ENCODE assay signal across 21 cellular contexts in genomic region chr9:132986586-132986985, GRCh38.
DNase-seq lines count a peak whose midpoint lies in the region; ATAC-seq and TF ChIP-seq lines count a peak whose summit lies in the region.
"Had no signal": no experiment of that assay in that cellular context is flagged by ENCODE, and none has a peak within 500 bp of the region (broad histone marks: within the 10 kb centered on the region; RNA-seq: fewer than 3 reads in every experiment).

No MANE protein-coding gene starts in this region.

- H3K27ac ChIP-seq in RWPE2 (ENCODE audit: poor library complexity, severe bottlenecking), result no peak overlapping the region
- H3K27ac ChIP-seq: dorsolateral prefrontal cortex, gastroesophageal sphincter had no signal

- peaks cover 7% of the 10 kb centered on the region for H3K27me3 ChIP-seq in RWPE2 (ENCODE audit: insufficient read depth, poor library complexity, severe bottlenecking)

- TF ChIP-seq CTCF in RWPE2 (IDR thresholded peaks at IDR 0.05; ENCODE audit: poor library complexity, severe bottlenecking), result no peak

- no peaks in the 10 kb centered on the region for H3K4me1 ChIP-seq in RWPE2 (ENCODE audit: insufficient read depth, poor library complexity, severe bottlenecking)
- H3K4me1 ChIP-seq: gastroesophageal sphincter had no signal

- no peaks in the 10 kb centered on the region for H3K36me3 ChIP-seq in RWPE2 (ENCODE audit: low read depth)
- H3K36me3 ChIP-seq: gastroesophageal sphincter had no signal

- DNase-seq in AG08395 (ENCODE audit: low spot score) (peak; percentile 11), ELR (ENCODE audit: low read depth) (peak; percentile 55), RWPE2 (ENCODE audit: low spot score) (no peak), kidney tubule cell (ENCODE audit: low spot score) (peak; percentile 9), NCI-H526 (lab: John Stamatoyannopoulos, UW) (no peak)
- DNase-seq: activated CD8-positive, alpha-beta memory T cell treated with anti-CD3 and anti-CD28 coated beads for 24 hours; activated naive CD4-positive, alpha-beta T cell treated with anti-CD3 and anti-CD28 coated beads for 36 hours; activated T-cell treated with anti-CD3 and anti-CD28 coated beads, Interleukin-2, amount 50 U/mL, for 4 hours; anterior cingulate cortex; central memory CD4-positive, alpha-beta T cell; dorsolateral prefrontal cortex; KBM-7; MV-4-11; NCI-H187; NCI-H82; PC-3; stimulated activated CD4-positive, alpha-beta T cell treated with anti-CD3 and anti-CD28 coated beads, Interleukin-1b, Interleukin-23, amount 100 ng/mL, for 48 hours had no signal

- ATAC-seq in RWPE2 (ENCODE audit: low read depth) (0 out of 3 replicates have a peak, but pooled peaks have one; percentile 35), HG03139 (IDR thresholded peaks at IDR 0.05; ENCODE audit: unreplicated experiment) (no peak), HG03196 (IDR thresholded peaks at IDR 0.05; ENCODE audit: unreplicated experiment) (no peak)
- ATAC-seq: activated T-cell treated with anti-CD3 and anti-CD28 coated beads, Interleukin-2, amount 50 U/mL, for 4 hours; gastroesophageal sphincter; PC-3; stimulated activated memory B cell treated with anti-CD40 and anti-IgM and Interleukin-4, amounts not matched to agents 10 μg/mL and 1 μg/mL and 100 μg/mL, for 72 hours had no signal

- no peak overlapping the region for H3K4me3 ChIP-seq in RWPE2 (ENCODE audit: severe bottlenecking)
- H3K4me3 ChIP-seq: dorsolateral prefrontal cortex, gastroesophageal sphincter had no signal

- H3K9me3 ChIP-seq in RWPE2 (ENCODE audit: severe bottlenecking), result no peaks in the 10 kb centered on the region
- H3K9me3 ChIP-seq: gastroesophageal sphincter had no signal

Comparison
In these comparisons a context has a peak if more than half of its experiments do, and no peak if none do; other contexts are left out.
1. DNase-seq: peak in AG08395 (single experiment), ELR (single experiment) and kidney tubule cell (single experiment); none in RWPE2 (single experiment) and NCI-H526 (0 of 2).